In genomic region chr14:59126714-59127436, GRCh38 we compare ENCODE assay signal across 1 cellular context.
TF ChIP-seq lines count a peak whose summit lies in the region.

No MANE protein-coding gene starts in this region.

TF ChIP-seq in SK-N-SH treated with all-trans-retinoic acid at 6 μM for 48 hours, 23 proteins besides CTCF, POLR2A, EP300 and RAD21 (continued from another document):
- TF ChIP-seq TSHZ2 (CRISPR knock-in tag; IDR thresholded peaks at IDR 0.05) (no peak), GLIS3 (CRISPR knock-in tag; IDR thresholded peaks at IDR 0.05) (no peak), PPARA (CRISPR knock-in tag; IDR thresholded peaks at IDR 0.05; ENCODE audit: borderline replicate concordance) (no peak), ISL1 (CRISPR knock-in tag; IDR thresholded peaks at IDR 0.05) (no peak), PATZ1 (CRISPR knock-in tag; IDR thresholded peaks at IDR 0.05; ENCODE audit: borderline replicate concordance) (no peak), SNAI2 (CRISPR knock-in tag; IDR thresholded peaks at IDR 0.05) (no peak), ZC3H10 (CRISPR knock-in tag; IDR thresholded peaks at IDR 0.05) (no peak), ZNF8 (CRISPR knock-in tag; IDR thresholded peaks at IDR 0.05) (no peak)
TF ChIP-seq in SK-N-SH treated with all-trans-retinoic acid at 6 μM for 48 hours: peak in this region for 0.
